In genomic region chr6:73461537-73462350, GRCh38 we compare ENCODE assay signal across 8 cellular contexts.
A peak's percentile ranks its signal among the peaks of the same experiment; 100 is the strongest.
DNase-seq lines count a peak whose midpoint lies in the region; ATAC-seq, FAIRE-seq and TF ChIP-seq lines count a peak whose summit lies in the region.

MTO1 (plus strand) TSS chr6:73461737; CDS start chr6:73461855, 118 bp downstream.

- TF ChIP-seq POLR2A in GM19193 (IDR thresholded peaks at IDR 0.05; ENCODE audit: extremely low read depth, insufficient read depth, insufficient read length), result peak; percentile 83

- peak; percentile 87 for FAIRE-seq in colon (lab: Jason Lieb, UNC)

- H3K27ac ChIP-seq in layer of hippocampus (ENCODE audit: low read depth, low read length), result peak within 1 kb of the TSS; percentile 90

- H3K27me3 ChIP-seq in layer of hippocampus (ENCODE audit: control insufficient read depth, insufficient read depth, low read length), result no peaks in the 10 kb centered on the region

- peak; percentile 96 for DNase-seq in Ammon's horn (ENCODE audit: low spot score)
- peak; percentile 31 for DNase-seq in NCI-H510A treated with DMSO at 0.1 percent for 48 hours (lab: John Stamatoyannopoulos, UW)
- peak; percentile 76 to 79 for DNase-seq in activated CD4-positive, alpha-beta T cell treated with anti-CD3 and anti-CD28 coated beads for 4 hours
- peak; percentile 66 to 70 for DNase-seq in stimulated activated CD4-positive, alpha-beta T cell treated with anti-CD3 and anti-CD28 coated beads, Interleukin-1b, Interleukin-23, amount 100 ng/mL, for 4 hours (ENCODE audit: low read depth in 2 of 2)

- ATAC-seq in HG03439 (IDR thresholded peaks at IDR 0.05; ENCODE audit: unreplicated experiment), result peak; percentile 95

Comparison
In these comparisons a context has a peak if more than half of its experiments do, and no peak if none do; other contexts are left out.
1. Peak in every context shown above with its lines: DNase-seq, ATAC-seq and H3K27ac ChIP-seq.
2. DNase-seq: peak in every context shown above with its lines; median percentile 96 in Ammon's horn; 78 in activated CD4-positive, alpha-beta T cell treated with anti-CD3 and anti-CD28 coated beads for 4 hours; 68 in stimulated activated CD4-positive, alpha-beta T cell treated with anti-CD3 and anti-CD28 coated beads, Interleukin-1b, Interleukin-23, amount 100 ng/mL, for 4 hours; 31 in NCI-H510A treated with DMSO at 0.1 percent for 48 hours.